In the genomic region with DNA sequence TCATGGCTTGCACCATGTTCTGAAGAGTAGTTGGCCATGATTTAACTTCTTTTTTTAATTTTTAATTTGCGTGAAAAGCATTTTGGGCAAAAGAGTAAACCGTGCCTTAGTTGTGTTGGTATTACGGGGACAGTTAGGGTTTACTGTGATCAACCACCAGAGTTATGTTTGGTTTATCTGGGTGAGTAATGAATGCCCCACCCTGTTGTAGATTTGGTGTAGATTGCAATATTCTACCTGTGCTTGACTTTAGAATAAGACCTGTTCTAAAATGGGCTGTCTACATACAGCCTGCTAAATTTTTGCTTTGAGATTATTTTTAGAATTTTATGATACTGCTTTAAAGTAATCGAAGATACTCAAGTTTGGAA, we compare ENCODE assay signal across 8 cellular contexts. TPM values are rescaled to one million over a fixed set of nuclear protein-coding genes. Genes with fewer than 3 reads are reported as not detected.
DNase-seq lines count a peak whose midpoint lies in the region; ATAC-seq, FAIRE-seq and TF ChIP-seq lines count a peak whose summit lies in the region.

No MANE protein-coding gene starts in this region.

- H2BK15ac ChIP-seq in mesenchymal stem cell (ENCODE audit: low read depth, poor library complexity, severe bottlenecking) = no peak overlapping the region

- BruUV-seq in K562 (replicated peaks; lab: Mats Ljungman, UMichigan) = TSS peak; percentile 46

- in situ Hi-C loops in K562 (cut with MboI) = no loop called here

- intact Hi-C loops in K562 (cut with micrococcal nuclease) (loop anchor here (1.0 to 10.0 kb wide), 2 partner anchors 95 to 976 kb away; no protein-coding TSS in a partner anchor), posterior cingulate gyrus (cut with DNase I) (no loop called here)

- no peak overlapping the region for H2BK12ac ChIP-seq in mesenchymal stem cell (ENCODE audit: low read length in 2 of 2)

- H4K20me1 ChIP-seq in K562 (replicated peaks; ENCODE audit: control insufficient read depth, insufficient read depth, low read length) = 0 out of 2 replicates have a peak, but pooled peaks cover 4% of the 10 kb centered on the region

- TF ChIP-seq EP300 in K562 (IDR thresholded peaks at IDR 0.05; ENCODE audit: low read length) = no peak

- H3K18ac ChIP-seq in mesenchymal stem cell (ENCODE audit: low read depth in 1 of 2, low read length in 2 of 2) = no peak overlapping the region

- TF ChIP-seq RAD21 in K562 (CRISPR knock-in tag; conservative IDR thresholded peaks at IDR 0.05 in 1 of 2, IDR thresholded peaks at IDR 0.05 in 1 of 2) = no peak

- H3K14ac ChIP-seq in mesenchymal stem cell (ENCODE audit: low read length in 2 of 2) = no peak overlapping the region

- H3K36me3 ChIP-seq in HUES64 (ENCODE audit: insufficient read depth, low read length) = no peaks in the 10 kb centered on the region
- H3K36me3 ChIP-seq in K562 (ENCODE audit: control insufficient read depth, insufficient read depth, low read length) = no peaks in the 10 kb centered on the region
- H3K36me3 ChIP-seq in mesenchymal stem cell (ENCODE audit: control insufficient read depth in 1 of 2, insufficient read depth in 2 of 2, low read depth in 1 of 2, low read length in 2 of 2) = no peaks in the 10 kb centered on the region

- TF ChIP-seq CTCF in AG09309 (IDR thresholded peaks at IDR 0.05; ENCODE audit: control insufficient read depth, insufficient read depth, low read depth, low read length, missing control alignments) (no peak), K562 (IDR thresholded peaks at IDR 0.05 in 2 of 3, conservative IDR thresholded peaks at IDR 0.05 in 1 of 3; ENCODE audit: insufficient read depth in 2 of 3, low read depth in 1 of 3, low read length in 3 of 3) (no peak), D721Med (IDR thresholded peaks at IDR 0.05; ENCODE audit: insufficient read depth, missing control alignments) (no peak)

- no peak overlapping the region for H2AK5ac ChIP-seq in mesenchymal stem cell (ENCODE audit: low read length, severe bottlenecking)

- 0 out of 2 replicates have a peak, but pooled peaks have one; percentile 39 for TF ChIP-seq POLR2A in K562 (conservative IDR thresholded peaks at IDR 0.05)

- FAIRE-seq in K562 (lab: Jason Lieb, UNC) (peak; percentile 40), D721Med (lab: Jason Lieb, UNC) (no peak)

- peak overlapping the region; percentile 98 for H3K9ac ChIP-seq in HUES64 (ENCODE audit: low read depth, low read length)
- H3K9ac ChIP-seq in K562 (ENCODE audit: insufficient read depth in 1 of 2, low read depth in 2 of 2, low read length in 2 of 2) = peak overlapping the region in 1 of 2 experiments; percentile 92; a peak in 2 of 4 replicates
- H3K9ac ChIP-seq in mesenchymal stem cell (ENCODE audit: low read length) = peak overlapping the region; percentile 96

- no peak overlapping the region for H2BK120ac ChIP-seq in mesenchymal stem cell (ENCODE audit: low read depth, low read length)

- POLR2A ChIA-PET in K562 (lab: Yijun Ruan, JAX) = interaction anchor here (1.5 kb wide), 1 partner anchor 11 kb away, joined by 7 read pairs; no protein-coding TSS in a partner anchor

- ATAC-seq in K562 = peak; percentile 57

- no peak overlapping the region for H2BK5ac ChIP-seq in mesenchymal stem cell (ENCODE audit: low read depth, low read length, poor library complexity, severe bottlenecking)

- H3K4me1 ChIP-seq in HUES64 (ENCODE audit: insufficient read depth, low read length) (peaks cover 29% of the 10 kb centered on the region), K562 (replicated peaks in 1 of 2; ENCODE audit: control insufficient read depth in 2 of 2, insufficient read depth in 2 of 2, low read length in 2 of 2) (peaks cover 7 to 14% of the 10 kb centered on the region in 2 experiments; a peak in 4 of 5 replicates), mesenchymal stem cell (ENCODE audit: control insufficient read depth, insufficient read depth, low read depth, low read length) (peaks cover 2% of the 10 kb centered on the region)

- H2AFZ ChIP-seq in K562 (ENCODE audit: low read depth, low read length) = no peak overlapping the region
- no peak overlapping the region for H2AFZ ChIP-seq in mesenchymal stem cell (ENCODE audit: low read depth, low read length)

- H4K8ac ChIP-seq in mesenchymal stem cell (ENCODE audit: low read length) = no peak overlapping the region

- peaks cover 9% of the 10 kb centered on the region; the same call in 1 of the 2 replicates for H3K27me3 ChIP-seq in HUES64 (ENCODE audit: insufficient read depth, low read length)
- H3K27me3 ChIP-seq in K562 (ENCODE audit: control insufficient read depth in 2 of 2, insufficient read depth in 2 of 2, low read length in 2 of 2) = no peaks in the 10 kb centered on the region
- no peaks in the 10 kb centered on the region for H3K27me3 ChIP-seq in mesenchymal stem cell (ENCODE audit: control insufficient read depth in 1 of 2, insufficient read depth in 1 of 2, low read length in 2 of 2)

- H3K27ac ChIP-seq in HUES64 (ENCODE audit: low read depth, low read length) (0 out of 2 replicates have a peak overlapping the region, but pooled peaks have one; percentile 3), K562 (ENCODE audit: extremely low read depth, low read depth, low read length) (peak overlapping the region; percentile 90), mesenchymal stem cell (ENCODE audit: low read length, poor library complexity, severe bottlenecking) (no peak overlapping the region)

- H3K4ac ChIP-seq in mesenchymal stem cell (ENCODE audit: low read depth in 1 of 2, low read length in 2 of 2) = no peak overlapping the region

- peak overlapping the region; percentile 74; the same call in 1 of the 2 replicates for H3K4me3 ChIP-seq in AG09309 (ENCODE audit: control insufficient read depth, low read depth, low read length)
- peak overlapping the region; percentile 89 for H3K4me3 ChIP-seq in HUES64 (ENCODE audit: low read length)
- H3K4me3 ChIP-seq in K562 = peak overlapping the region; percentile 72
- peak overlapping the region in 1 of 2 experiments; percentile 99 for H3K4me3 ChIP-seq in mesenchymal stem cell (ENCODE audit: insufficient read depth in 1 of 2, low read depth in 1 of 2, low read length in 2 of 2)

- no peaks in the 10 kb centered on the region for H3K79me1 ChIP-seq in mesenchymal stem cell (replicated peaks; ENCODE audit: low read length, poor library complexity, severe bottlenecking)

- H3K9me3 ChIP-seq in HUES64 (ENCODE audit: insufficient read depth, low read depth, low read length) (no peaks in the 10 kb centered on the region), K562 (replicated peaks; ENCODE audit: control insufficient read depth, insufficient read depth, low read depth, low read length) (no peaks in the 10 kb centered on the region), mesenchymal stem cell (ENCODE audit: control insufficient read depth, low read length) (no peaks in the 10 kb centered on the region)

- 12% methylated on average over 4 of the region's 4 CpGs for WGBS in HUES64
- WGBS in K562 (ENCODE audit: insufficient coverage, low coverage, missing lambda C conversion rate) = 0% methylated on average over 4 of the region's 4 CpGs
- 15% methylated on average over 4 of the region's 4 CpGs for WGBS in mesenchymal stem cell

- no peak overlapping the region for H3K23ac ChIP-seq in mesenchymal stem cell (ENCODE audit: low read length in 2 of 2)

- CTCF ChIA-PET in K562 (lab: Yijun Ruan, JAX; ENCODE audit: low intra/inter-chr PET ratio) = no interaction called here

- H3K4me2 ChIP-seq in K562 (ENCODE audit: insufficient read depth, low read length) (peak overlapping the region; percentile 90), mesenchymal stem cell (ENCODE audit: low read length, poor library complexity, severe bottlenecking) (peak overlapping the region; percentile 62)

- no peaks in the 10 kb centered on the region for H3K9me1 ChIP-seq in K562 (ENCODE audit: control insufficient read depth, insufficient read depth, low read length)

- H3K79me2 ChIP-seq in K562 (ENCODE audit: control insufficient read depth, insufficient read depth, low read length) = peaks cover 60% of the 10 kb centered on the region

- DNase-seq in AG09309 (ENCODE audit: low read depth) (no peak), K562 (ENCODE audit: extremely low read depth in 1 of 4, low spot score in 3 of 4) (peak in 2 of 4 experiments; percentile 43 to 51), mesenchymal stem cell (peak; percentile 25), D721Med (ENCODE audit: insufficient read length, low spot score) (no peak), HK-2 (ENCODE audit: unreplicated experiment) (no peak), posterior cingulate gyrus (no peak), SHP77 treated with DMSO at 0.1 percent for 48 hours (lab: John Stamatoyannopoulos, UW) (no peak)

- no peak overlapping the region for H4K91ac ChIP-seq in mesenchymal stem cell (ENCODE audit: low read length)

TF ChIP-seq in K562, 482 proteins besides CTCF, POLR2A, EP300 and RAD21 (continues in another document):
- TF ChIP-seq SETDB1 (IDR thresholded peaks at IDR 0.05; ENCODE audit: low read length) (no peak), ZBED1 (IDR thresholded peaks at IDR 0.05) (no peak), ELF1 (tag; IDR thresholded peaks at IDR 0.05) (no peak), TBP (optimal IDR thresholded peaks at IDR 0.05; ENCODE audit: low read depth, low read length) (peak; percentile 49)
- TF ChIP-seq, protein P1, sequence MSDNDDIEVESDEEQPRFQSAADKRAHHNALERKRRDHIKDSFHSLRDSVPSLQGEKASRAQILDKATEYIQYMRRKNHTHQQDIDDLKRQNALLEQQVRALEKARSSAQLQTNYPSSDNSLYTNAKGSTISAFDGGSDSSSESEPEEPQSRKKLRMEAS (CRISPR knock-in tag; IDR thresholded peaks at IDR 0.05) = no peak

RNA-seq across cellular contexts. Expression of a gene that starts 1.4 kb away (rescaled TPM):
- polyA plus RNA-seq in HUES64 (2013, experiment 1 of 2) = 20.0 TPM
- 20.1 TPM for polyA plus RNA-seq in HUES64 (2013, experiment 2 of 2)
- 27.5 and 92.2 TPM in 2 replicates for total RNA-seq in K562 (2011; cell fraction: chromatin; rRNA removed; ENCODE audit: low replicate concordance)
- 14.8 and 22.9 TPM in 2 replicates for total RNA-seq in K562 (2011; cell fraction: nucleolus; rRNA removed)
- 34.8 and 45.6 TPM in 2 replicates for total RNA-seq in K562 (2011; cell fraction: nucleoplasm; rRNA removed)
- 26.4 and 31.4 TPM in 2 replicates for total RNA-seq in K562 (2014; rRNA removed)
- total RNA-seq in K562 (2014; rRNA removed; fragmentation: Illumina TruSeq; extraction: Trizol) = 44.9 and 49.0 TPM in 2 replicates
- 36.4 and 42.4 TPM in 2 replicates for total RNA-seq in K562 (2015; rRNA removed; fragmentation: Illumina TruSeq; extraction: Trizol)
- total RNA-seq in K562 (2021) = 36.5 and 42.1 TPM in 2 replicates
- 18.5 and 27.7 TPM in 2 replicates for polyA plus RNA-seq in K562 (2011; rRNA removed)
- polyA plus RNA-seq in K562 (2011; cell fraction: cytosol; rRNA removed) = 7.7 and 11.9 TPM in 2 replicates
- polyA plus RNA-seq in K562 (2011; cell fraction: nucleus; rRNA removed) = 17.4 and 26.8 TPM in 2 replicates
- polyA plus RNA-seq in K562 (2012) = 16.4 and 19.6 TPM in 2 replicates
- polyA plus RNA-seq in K562 (2014; fragmentation: Illumina TruSeq; extraction: Trizol) = 30.4 and 33.8 TPM in 2 replicates
- polyA plus RNA-seq in K562 (2014; fragmentation: Nextera tagmentation; extraction: Ambion mirVana) = 1 to 10 TPM; 7.8 to 8.0 TPM
- polyA plus RNA-seq in K562 (2014; rRNA removed) = 16.4 and 23.7 TPM in 2 replicates
- 135 TPM in 2 replicates for polyA minus RNA-seq in K562 (2011; rRNA and poly(A)+ RNA removed)
- 21.7 and 28.6 TPM in 2 replicates for polyA minus RNA-seq in K562 (2011; cell fraction: cytosol; rRNA and poly(A)+ RNA removed)
- 61.0 and 114 TPM in 2 replicates for polyA minus RNA-seq in K562 (2011; cell fraction: nucleus; rRNA and poly(A)+ RNA removed)
- 24.1 TPM for polyA plus RNA-seq in mesenchymal stem cell (2013, experiment 1 of 2)
- polyA plus RNA-seq in mesenchymal stem cell (2013, experiment 2 of 2) = 25.0 TPM
